Comparison of ENCODE assay signal across 1 cellular context in the genomic region with DNA sequence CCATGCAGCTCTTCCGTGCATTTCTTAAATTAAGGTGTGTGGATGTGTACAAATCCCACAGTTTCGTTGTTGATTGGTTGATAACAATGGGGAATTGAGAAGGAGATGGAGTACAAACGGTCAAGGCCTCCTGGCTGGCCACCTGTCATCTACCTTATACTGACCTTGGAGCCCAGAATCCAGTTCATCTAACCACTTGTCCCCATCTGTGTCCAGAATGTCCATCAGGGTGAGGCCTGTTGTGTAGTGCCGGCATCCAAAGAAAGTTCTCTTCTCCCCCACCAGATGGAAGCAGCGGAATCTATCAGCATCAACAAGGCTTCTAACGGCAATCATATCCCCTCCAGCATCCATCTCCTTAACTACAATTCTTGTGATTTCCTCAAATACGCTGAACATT.
TF ChIP-seq lines count a peak whose summit lies in the region.

No MANE protein-coding gene starts in this region.

TF ChIP-seq in SK-N-SH, 30 proteins besides CTCF, POLR2A, EP300 and RAD21:
- no peak for TF ChIP-seq NRF1 (IDR thresholded peaks at IDR 0.05; ENCODE audit: low read depth, low read length)
- 0 out of 2 replicates have a peak, but pooled peaks have one; percentile 12 for TF ChIP-seq SMC3 (IDR thresholded peaks at IDR 0.05; ENCODE audit: low read depth, low read length)
